ENCODE assay signal across 20 cellular contexts in genomic region chr7:134873253-134873652, GRCh38.
DNase-seq lines count a peak whose midpoint lies in the region; FAIRE-seq and TF ChIP-seq lines count a peak whose summit lies in the region.
"Had no signal": no experiment of that assay in that cellular context is flagged by ENCODE, and none has a peak within 500 bp of the region (broad histone marks: within the 10 kb centered on the region; RNA-seq: fewer than 3 reads in every experiment).

No MANE protein-coding gene starts in this region.

- peak; percentile 12 for DNase-seq in DMS53 (lab: John Stamatoyannopoulos, UW)
- no peak for DNase-seq in DMS53 treated with DMSO at 0.1 percent for 48 hours (lab: John Stamatoyannopoulos, UW; ENCODE audit: unreplicated experiment)
- peak; percentile 65 for DNase-seq in dedifferentiated amniotic fluid mesenchymal stem cell (ENCODE audit: extremely low spot score)
- DNase-seq in keratinocyte (ENCODE audit: low read depth, low spot score): no peak
- no peak for DNase-seq in uterus
- no peak for DNase-seq in DMS153 treated with DMSO at 0.1 percent for 48 hours (lab: John Stamatoyannopoulos, UW; ENCODE audit: unreplicated experiment)
- DNase-seq in adrenal gland: no peak
- DNase-seq in iPS-NIHi11 (ENCODE audit: low spot score): no peak
- DNase-seq: activated CD4-positive, alpha-beta memory T cell treated with anti-CD3 and anti-CD28 coated beads, Interleukin-2, amount 10 ng/mL, durations not matched to agents 7 days and 5 days; amygdala; CD8-positive, alpha-beta T cell; effector CD4-positive, alpha-beta T cell; islet precursor cell; NCI-H1694; NCI-H510A; occipital lobe; small intestine; stimulated activated naive CD8-positive, alpha-beta T cell treated with anti-CD3 and anti-CD28 coated beads, Interleukin-15, Interleukin-2, amounts not matched to agents 100 U/mL and 50 U/mL, for 24 hours had no signal

- dilution Hi-C loops in keratinocyte (cut with MboI; ENCODE audit: extremely low pct_ligation_motif_present, low sequenced_read_pairs): no loop called here

- H3K4me2 ChIP-seq in keratinocyte (ENCODE audit: control insufficient read depth, extremely low read depth, insufficient read depth, low read depth, low read length): no peak overlapping the region

- H3K27me3 ChIP-seq in keratinocyte (ENCODE audit: control insufficient read depth, extremely low read depth, insufficient read depth, low read length): no peaks in the 10 kb centered on the region
- no peaks in the 10 kb centered on the region for H3K27me3 ChIP-seq in uterus
- H3K27me3 ChIP-seq in adrenal gland: peaks cover 8% of the 10 kb centered on the region

- WGBS in adrenal gland, 4 donors: 55 to 74% (median 61%) methylated on average over 6 of the region's 6 CpGs

- H3K36me3 ChIP-seq in keratinocyte (ENCODE audit: control insufficient read depth in 2 of 2, extremely low read depth in 1 of 2, insufficient read depth in 2 of 2, low read length in 2 of 2) (peaks cover 1 to 4% of the 10 kb centered on the region in 2 experiments), uterus (no peaks in the 10 kb centered on the region), adrenal gland (replicated peaks in 1 of 2) (no peaks in the 10 kb centered on the region)

- no peaks in the 10 kb centered on the region for H4K20me1 ChIP-seq in keratinocyte (ENCODE audit: control insufficient read depth, extremely low read depth, insufficient read depth, low read length)

- TF ChIP-seq CTCF in keratinocyte (optimal IDR thresholded peaks at IDR 0.05 in 1 of 3, IDR thresholded peaks at IDR 0.05 in 1 of 3, conservative IDR thresholded peaks at IDR 0.05 in 1 of 3; ENCODE audit: extremely low read depth in 1 of 3, insufficient read depth in 2 of 3, low read length in 3 of 3) (no peak), uterus (IDR thresholded peaks at IDR 0.05) (no peak), adrenal gland (IDR thresholded peaks at IDR 0.05) (no peak)

- H3K9me1 ChIP-seq in keratinocyte (ENCODE audit: control insufficient read depth, extremely low read depth, insufficient read depth, low read length): no peaks in the 10 kb centered on the region

- TF ChIP-seq POLR2A in uterus (IDR thresholded peaks at IDR 0.05) (no peak), adrenal gland (IDR thresholded peaks at IDR 0.05) (no peak)

- H3K4me1 ChIP-seq in keratinocyte (ENCODE audit: control insufficient read depth, extremely low read depth, insufficient read depth, low read length): no peaks in the 10 kb centered on the region
- peaks cover 0 to 18% of the 10 kb centered on the region in 2 donors for H3K4me1 ChIP-seq in uterus
- peaks cover 0 to 10% of the 10 kb centered on the region in 2 donors for H3K4me1 ChIP-seq in adrenal gland (replicated peaks in 1 of 2)

- H2AFZ ChIP-seq in keratinocyte (ENCODE audit: control insufficient read depth, low read length): no peak overlapping the region

- no peak overlapping the region for H3K9ac ChIP-seq in keratinocyte (ENCODE audit: control insufficient read depth, extremely low read depth, insufficient read depth, low read length)

- H3K27ac ChIP-seq in keratinocyte (ENCODE audit: control insufficient read depth, insufficient read depth, low read length) (no peak overlapping the region), uterus (peak overlapping the region; percentile 71 to 83), adrenal gland (peak overlapping the region in 1 of 5 donors; percentile 21)
- H3K27ac ChIP-seq: 22Rv1 had no signal

- FAIRE-seq in keratinocyte (lab: Jason Lieb, UNC): peak; percentile 32
- FAIRE-seq: G401.6, small intestine had no signal

- peaks cover 2% of the 10 kb centered on the region for H3K79me2 ChIP-seq in keratinocyte (ENCODE audit: control insufficient read depth, insufficient read depth, low read length)

- intact Hi-C loops in uterus (cut with DNase I; ENCODE audit: low total_unique reads) (no loop called here), adrenal gland (cut with DNase I) (no loop called here)

- H3K9me3 ChIP-seq in keratinocyte (ENCODE audit: control insufficient read depth, low read depth, low read length) (no peaks in the 10 kb centered on the region), uterus (no peaks in the 10 kb centered on the region), adrenal gland (replicated peaks in 1 of 3) (no peaks in the 10 kb centered on the region)

- H3K4me3 ChIP-seq in keratinocyte (ENCODE audit: control insufficient read depth in 2 of 3, extremely low read depth in 1 of 3, insufficient read depth in 2 of 3, low read depth in 1 of 3, low read length in 3 of 3): no peak overlapping the region
- no peak overlapping the region for H3K4me3 ChIP-seq in uterus
- H3K4me3 ChIP-seq in adrenal gland: no peak overlapping the region

Comparison
In these comparisons a context has a peak if more than half of its experiments do, and no peak if none do; other contexts are left out.
1. DNase-seq: peak in DMS53 (single experiment) and dedifferentiated amniotic fluid mesenchymal stem cell (single experiment); none in DMS53 treated with DMSO at 0.1 percent for 48 hours (single experiment), keratinocyte (single experiment), uterus (0 of 2), DMS153 treated with DMSO at 0.1 percent for 48 hours (single experiment), adrenal gland (0 of 7) and iPS-NIHi11 (single experiment).